Comparison of ENCODE assay signal across 10 cellular contexts in genomic region chr4:38980903-38981676, GRCh38. TPM values are rescaled to one million over a fixed set of nuclear protein-coding genes. Genes with fewer than 3 reads are reported as not detected.
DNase-seq lines count a peak whose midpoint lies in the region; ATAC-seq, FAIRE-seq and TF ChIP-seq lines count a peak whose summit lies in the region.
"Had no signal": no experiment of that assay in that cellular context is flagged by ENCODE, and none has a peak within 500 bp of the region (broad histone marks: within the 10 kb centered on the region; RNA-seq: fewer than 3 reads in every experiment).

No MANE protein-coding gene starts in this region.

- peaks cover 69% of the 10 kb centered on the region for H3K36me3 Mint-ChIP-seq in activated CD4-positive, alpha-beta T cell treated with anti-CD3 and anti-CD28 coated beads, Interleukin-2, amount 10 ng/mL, durations not matched to agents 7 days and 5 days (ENCODE audit: low read depth)
- H3K36me3 Mint-ChIP-seq in astrocyte (ENCODE audit: low read depth, unreplicated experiment) = no peaks in the 10 kb centered on the region

- H3K27me3 Mint-ChIP-seq in activated CD4-positive, alpha-beta T cell treated with anti-CD3 and anti-CD28 coated beads, Interleukin-2, amount 10 ng/mL, durations not matched to agents 7 days and 5 days = no peaks in the 10 kb centered on the region
- no peaks in the 10 kb centered on the region for H3K27me3 Mint-ChIP-seq in astrocyte (ENCODE audit: low read depth, unreplicated experiment)

- FAIRE-seq in astrocyte (lab: Jason Lieb, UNC) = peak; percentile 69

- H3K36me3 ChIP-seq in astrocyte (ENCODE audit: insufficient read depth, low read length) (no peaks in the 10 kb centered on the region), osteoblast (ENCODE audit: insufficient read depth, low read length) (no peaks in the 10 kb centered on the region), upper lobe of right lung (no peaks in the 10 kb centered on the region)
- H3K36me3 ChIP-seq: BE2C had no signal

- intact Hi-C loops in upper lobe of right lung (cut with DNase I) = no loop called here

- H3K4me1 Mint-ChIP-seq in activated CD4-positive, alpha-beta T cell treated with anti-CD3 and anti-CD28 coated beads, Interleukin-2, amount 10 ng/mL, durations not matched to agents 7 days and 5 days = peaks cover 51% of the 10 kb centered on the region
- peaks cover 32% of the 10 kb centered on the region for H3K4me1 Mint-ChIP-seq in astrocyte (ENCODE audit: low read depth, unreplicated experiment)

- H2AFZ ChIP-seq in astrocyte (ENCODE audit: low read depth, low read length) (peak overlapping the region; percentile 70), osteoblast (ENCODE audit: low read length) (peak overlapping the region; percentile 69)

- H3K4me3 Mint-ChIP-seq in activated CD4-positive, alpha-beta T cell treated with anti-CD3 and anti-CD28 coated beads, Interleukin-2, amount 10 ng/mL, durations not matched to agents 7 days and 5 days = no peak overlapping the region
- no peak overlapping the region for H3K4me3 Mint-ChIP-seq in astrocyte (ENCODE audit: unreplicated experiment)

- DNase-seq in activated CD4-positive, alpha-beta T cell treated with anti-CD3 and anti-CD28 coated beads, Interleukin-2, amount 10 ng/mL, durations not matched to agents 7 days and 5 days = no peak
- DNase-seq in activated CD4-positive, alpha-beta T cell treated with anti-CD3 and anti-CD28 coated beads for 4 hours = no peak
- DNase-seq in astrocyte (ENCODE audit: low read depth) = peak; percentile 76
- no peak for DNase-seq in osteoblast (ENCODE audit: insufficient read length, low spot score, missing footprints)
- no peak for DNase-seq in upper lobe of right lung
- no peak for DNase-seq in HPDE6-E6E7 (ENCODE audit: extremely low spot score)
- DNase-seq: NCI-H1092 treated with DMSO at 0.1 percent for 48 hours had no signal

- peak overlapping the region; percentile 63 for H3K27ac Mint-ChIP-seq in activated CD4-positive, alpha-beta T cell treated with anti-CD3 and anti-CD28 coated beads, Interleukin-2, amount 10 ng/mL, durations not matched to agents 7 days and 5 days
- H3K27ac Mint-ChIP-seq in astrocyte (ENCODE audit: unreplicated experiment) = no peak overlapping the region

- no peak for TF ChIP-seq CTCF in astrocyte (IDR thresholded peaks at IDR 0.05; ENCODE audit: insufficient read depth, low read depth, low read length)
- TF ChIP-seq CTCF in osteoblast (IDR thresholded peaks at IDR 0.05; ENCODE audit: extremely low read depth, low read depth, low read length) = no peak
- no peak for TF ChIP-seq CTCF in upper lobe of right lung (IDR thresholded peaks at IDR 0.05)

- H3K9me3 ChIP-seq in astrocyte (ENCODE audit: insufficient read depth, low read depth, low read length) (no peaks in the 10 kb centered on the region), osteoblast (ENCODE audit: low read depth, low read length) (no peaks in the 10 kb centered on the region), upper lobe of right lung (no peaks in the 10 kb centered on the region)
- H3K9me3 ChIP-seq: BE2C had no signal

- CTCF ChIA-PET in activated CD4-positive, alpha-beta T cell treated with anti-CD3 and anti-CD28 coated beads, Interleukin-2, amount 10 ng/mL, durations not matched to agents 7 days and 5 days (lab: Charles Lee) = interaction anchor here (0.6 to 1.3 kb wide), 4 partner anchors 9 to 31 kb away, joined by 3 to 4 read pairs (median 3); no protein-coding TSS in a partner anchor

- H3K9ac ChIP-seq in astrocyte (ENCODE audit: low read length) = no peak overlapping the region

- POLR2A ChIA-PET in activated CD4-positive, alpha-beta T cell treated with anti-CD3 and anti-CD28 coated beads, Interleukin-2, amount 10 ng/mL, durations not matched to agents 7 days and 5 days (lab: Charles Lee) = interaction anchor here (0.6 to 1.0 kb wide), 2 partner anchors 11 to 478 kb away, joined by 4 to 5 read pairs; no protein-coding TSS in a partner anchor

- ATAC-seq in HG03432 (IDR thresholded peaks at IDR 0.05; ENCODE audit: unreplicated experiment) (peak; percentile 44), upper lobe of right lung (no peak), HG03045 (IDR thresholded peaks at IDR 0.05; ENCODE audit: unreplicated experiment) (no peak)

- H3K4me2 ChIP-seq in astrocyte (ENCODE audit: low read length) = peak overlapping the region; percentile 41
- H3K4me2 ChIP-seq in osteoblast (ENCODE audit: insufficient read depth, low read length) = peak overlapping the region; percentile 61

- peak overlapping the region; percentile 36 for H3K27ac ChIP-seq in astrocyte (ENCODE audit: low read depth, low read length)
- peak overlapping the region; percentile 73 for H3K27ac ChIP-seq in osteoblast (ENCODE audit: low read depth, low read length)
- H3K27ac ChIP-seq in upper lobe of right lung = no peak overlapping the region

- no peaks in the 10 kb centered on the region for H4K20me1 ChIP-seq in astrocyte (ENCODE audit: insufficient read depth, low read length)
- no peaks in the 10 kb centered on the region for H4K20me1 ChIP-seq in osteoblast (ENCODE audit: insufficient read depth, low read length)

- no peaks in the 10 kb centered on the region for H3K79me2 ChIP-seq in astrocyte (ENCODE audit: insufficient read depth, low read length)
- H3K79me2 ChIP-seq in osteoblast (ENCODE audit: insufficient read depth, low read length) = no peaks in the 10 kb centered on the region

- H3K9me3 Mint-ChIP-seq in activated CD4-positive, alpha-beta T cell treated with anti-CD3 and anti-CD28 coated beads, Interleukin-2, amount 10 ng/mL, durations not matched to agents 7 days and 5 days = no peaks in the 10 kb centered on the region
- H3K9me3 Mint-ChIP-seq in astrocyte (ENCODE audit: unreplicated experiment) = no peaks in the 10 kb centered on the region

- H3K27me3 ChIP-seq in astrocyte (ENCODE audit: insufficient read depth, low read length) (no peaks in the 10 kb centered on the region), osteoblast (ENCODE audit: insufficient read depth, low read length) (no peaks in the 10 kb centered on the region), upper lobe of right lung (no peaks in the 10 kb centered on the region)
- H3K27me3 ChIP-seq: BE2C had no signal

- H3K4me1 ChIP-seq in astrocyte (ENCODE audit: insufficient read depth, low read length) (peaks cover 21% of the 10 kb centered on the region), osteoblast (ENCODE audit: insufficient read depth, low read length) (peaks cover 53% of the 10 kb centered on the region), upper lobe of right lung (peaks cover 5% of the 10 kb centered on the region)

- H3K4me3 ChIP-seq in astrocyte (ENCODE audit: insufficient read depth, low read depth, low read length) (no peak overlapping the region), osteoblast (ENCODE audit: insufficient read depth, low read length) (no peak overlapping the region), upper lobe of right lung (no peak overlapping the region)

RNA-seq across cellular contexts. Expression of gene TMEM156, which starts 51.1 kb away (rescaled TPM):
- 10 to 100 TPM; 19.5 to 19.6 TPM for total RNA-seq in activated CD4-positive, alpha-beta T cell treated with anti-CD3 and anti-CD28 coated beads, Interleukin-2, amount 10 ng/mL, durations not matched to agents 7 days and 5 days
- total RNA-seq in astrocyte = 0.59 and 1.1 TPM in 2 replicates
- total RNA-seq in osteoblast = under 0.01 TPM in 1 of 2 replicates, not detected in the other
- 1.2 TPM for total RNA-seq in upper lobe of right lung
